ENCODE assay signal across 16 cellular contexts in genomic region chr21:39073063-39073462, GRCh38.
"Had no signal": no experiment of that assay in that cellular context is flagged by ENCODE, and none has a peak within 500 bp of the region (broad histone marks: within the 10 kb centered on the region; RNA-seq: fewer than 3 reads in every experiment).

No MANE protein-coding gene starts in this region.

- DNase-seq: activated CD4-positive, alpha-beta T cell treated with anti-CD3 and anti-CD28 coated beads, Interleukin-2, amount 50 U/mL, for 4 hours; activated CD4-positive, CD25-positive, alpha-beta regulatory T cell treated with anti-CD3 and anti-CD28 coated beads, Interleukin-2, amount 50 U/mL, for 72 hours; activated naive CD4-positive, alpha-beta T cell; activated naive CD8-positive, alpha-beta T cell treated with anti-CD3 and anti-CD28 coated beads, Interleukin-2, amount 10 ng/mL, durations not matched to agents 7 days and 5 days; activated T-cell treated with anti-CD3 and anti-CD28 coated beads for 4 hours; dermis blood vessel endothelial cell; effector memory CD8-positive, alpha-beta T cell; natural killer cell; stimulated activated naive CD8-positive, alpha-beta T cell treated with anti-CD3 and anti-CD28 coated beads, Interleukin-15, amount 100 ng/mL, for 72 hours; T-cell; T-helper 9 cell; thyroid gland had no signal

- H3K9me3 ChIP-seq: thyroid gland had no signal

- FAIRE-seq: bronchial epithelial cell had no signal

- H3K4me3 ChIP-seq: lung, right atrium auricular region, SK-N-MC, thyroid gland had no signal

- ATAC-seq: effector memory CD8-positive, alpha-beta T cell; natural killer cell; stimulated activated naive CD8-positive, alpha-beta T cell treated with anti-CD3 and anti-CD28 coated beads, Interleukin-15, amount 100 ng/mL, for 72 hours; T-cell had no signal

- H3K27me3 ChIP-seq: right atrium auricular region, thyroid gland had no signal

- H3K27ac ChIP-seq: SK-N-MC had no signal

- H3K36me3 ChIP-seq: right atrium auricular region, thyroid gland had no signal
